ENCODE assay signal across 8 cellular contexts in the genomic region with DNA sequence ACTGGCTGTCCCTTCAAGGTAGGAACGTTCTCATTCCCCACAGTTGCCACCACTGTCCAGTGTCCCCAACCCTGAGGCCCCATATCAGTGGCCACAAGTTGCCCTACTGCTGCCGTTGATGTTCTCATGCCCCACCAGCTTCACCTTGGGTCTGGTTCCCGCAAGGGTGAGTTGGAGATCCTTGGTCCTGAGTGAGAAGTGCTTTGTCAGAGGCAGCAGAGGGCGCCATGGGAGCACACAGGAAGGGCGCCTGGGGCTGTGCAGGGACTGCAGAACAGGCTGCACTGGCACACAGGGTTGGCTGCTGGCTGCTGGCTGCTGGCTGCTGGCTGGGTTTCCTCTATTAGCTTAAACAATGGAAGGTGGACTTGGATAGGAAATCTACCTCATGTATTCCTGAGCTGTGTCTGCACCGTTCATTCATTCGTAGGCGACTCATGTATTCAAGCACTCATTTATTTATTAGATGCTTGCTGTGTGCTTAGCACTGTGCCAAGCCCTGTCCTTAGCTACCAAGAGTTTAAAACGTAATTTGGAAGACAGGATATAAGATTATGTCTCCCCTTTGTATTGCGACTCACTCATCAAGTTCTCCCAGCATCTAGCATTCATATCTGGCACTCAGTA. TPM values are rescaled to one million over a fixed set of nuclear protein-coding genes. Genes with fewer than 3 reads are reported as not detected.
DNase-seq lines count a peak whose midpoint lies in the region; ATAC-seq and TF ChIP-seq lines count a peak whose summit lies in the region.

No MANE protein-coding gene starts in this region.

- peaks cover 6% of the 10 kb centered on the region for H3K4me1 Mint-ChIP-seq in activated naive CD8-positive, alpha-beta T cell treated with anti-CD3 and anti-CD28 coated beads, Interleukin-2, amount 50 U/mL, for 24 hours

- H2AFZ ChIP-seq in OCI-LY3 (ENCODE audit: low read depth, low read length), result no peak overlapping the region
- no peak overlapping the region for H2AFZ ChIP-seq in hepatocyte

- H3K4me1 ChIP-seq in OCI-LY3 (ENCODE audit: low read length), result peaks cover 34% of the 10 kb centered on the region
- no peaks in the 10 kb centered on the region for H3K4me1 ChIP-seq in hepatocyte (ENCODE audit: insufficient read depth)

- peaks cover 13% of the 10 kb centered on the region for H3K27me3 Mint-ChIP-seq in activated naive CD8-positive, alpha-beta T cell treated with anti-CD3 and anti-CD28 coated beads, Interleukin-2, amount 50 U/mL, for 24 hours

- DNase-seq in GDM1 (lab: John Stamatoyannopoulos, UW), result peak; percentile 72
- DNase-seq in Jurkat, Clone E6-1 (ENCODE audit: low read depth, low spot score), result peak; percentile 35
- DNase-seq in activated naive CD8-positive, alpha-beta T cell treated with anti-CD3 and anti-CD28 coated beads, Interleukin-2, amount 50 U/mL, for 24 hours, result peak; percentile 48
- DNase-seq in hepatocyte (ENCODE audit: low spot score), result peak; percentile 76
- peak; percentile 10 for DNase-seq in stimulated activated CD8-positive, alpha-beta memory T cell treated with anti-CD3 and anti-CD28 coated beads, Interleukin-15, amount 100 ng/mL, for 24 hours (ENCODE audit: low read depth)
- DNase-seq in hippocampal formation (lab: John Stamatoyannopoulos, UW), result no peak
- DNase-seq in activated CD4-positive, CD25-positive, alpha-beta regulatory T cell treated with anti-CD3 and anti-CD28 coated beads, Interleukin-2, amount 50 U/mL, for 72 hours, result no peak

- no peaks in the 10 kb centered on the region for H3K9me3 ChIP-seq in OCI-LY3 (ENCODE audit: insufficient read depth, low read length)
- H3K9me3 ChIP-seq in hepatocyte (ENCODE audit: low read depth), result no peaks in the 10 kb centered on the region

- H3K79me2 ChIP-seq in OCI-LY3 (ENCODE audit: low read length), result no peaks in the 10 kb centered on the region
- no peaks in the 10 kb centered on the region for H3K79me2 ChIP-seq in hepatocyte

- no peak overlapping the region for H3K4me3 ChIP-seq in Jurkat, Clone E6-1 (ENCODE audit: low read length)
- no peak overlapping the region for H3K4me3 ChIP-seq in OCI-LY3 (ENCODE audit: low read length)
- H3K4me3 ChIP-seq in hepatocyte, result no peak overlapping the region

- H3K4me2 ChIP-seq in OCI-LY3 (ENCODE audit: low read length), result no peak overlapping the region
- H3K4me2 ChIP-seq in hepatocyte, result no peak overlapping the region

- TF ChIP-seq CTCF in OCI-LY3 (IDR thresholded peaks at IDR 0.05; ENCODE audit: low read depth, low read length) (peak; percentile 92), hepatocyte (IDR thresholded peaks at IDR 0.05; ENCODE audit: poor library complexity) (peak; percentile 48)

- H3K27ac ChIP-seq in OCI-LY3 (ENCODE audit: low read length) (no peak overlapping the region), hepatocyte (no peak overlapping the region)

- ATAC-seq in activated naive CD8-positive, alpha-beta T cell treated with anti-CD3 and anti-CD28 coated beads, Interleukin-2, amount 50 U/mL, for 24 hours, result peak; percentile 75

- 54% methylated on average over 10 of the region's 10 CpGs for WGBS in hepatocyte (ENCODE audit: low lambda C conversion rate, missing lambda C conversion rate)

- no peaks in the 10 kb centered on the region for H3K9me3 Mint-ChIP-seq in activated naive CD8-positive, alpha-beta T cell treated with anti-CD3 and anti-CD28 coated beads, Interleukin-2, amount 50 U/mL, for 24 hours

- H4K20me1 ChIP-seq in OCI-LY3 (ENCODE audit: insufficient read depth, low read length) (no peaks in the 10 kb centered on the region; the same call in 1 of the 2 replicates), hepatocyte (ENCODE audit: insufficient read depth, poor library complexity, severe bottlenecking) (no peaks in the 10 kb centered on the region)

- H3K27ac Mint-ChIP-seq in activated naive CD8-positive, alpha-beta T cell treated with anti-CD3 and anti-CD28 coated beads, Interleukin-2, amount 50 U/mL, for 24 hours, result no peak overlapping the region

- H3K9ac ChIP-seq in OCI-LY3 (ENCODE audit: low read length), result no peak overlapping the region

- H3K36me3 ChIP-seq in OCI-LY3 (replicated peaks; ENCODE audit: low read depth, low read length) (no peaks in the 10 kb centered on the region), hepatocyte (replicated peaks; ENCODE audit: insufficient read depth, low read depth) (no peaks in the 10 kb centered on the region)

- H3K27me3 ChIP-seq in OCI-LY3 (ENCODE audit: low read depth, low read length) (peaks cover 28% of the 10 kb centered on the region), hepatocyte (peaks cover 13% of the 10 kb centered on the region)

- no peaks in the 10 kb centered on the region for H3K36me3 Mint-ChIP-seq in activated naive CD8-positive, alpha-beta T cell treated with anti-CD3 and anti-CD28 coated beads, Interleukin-2, amount 50 U/mL, for 24 hours (ENCODE audit: low read depth)

- H3K9me2 ChIP-seq in hepatocyte (replicated peaks; ENCODE audit: insufficient read depth), result no peaks in the 10 kb centered on the region

- no peak overlapping the region for H3K4me3 Mint-ChIP-seq in activated naive CD8-positive, alpha-beta T cell treated with anti-CD3 and anti-CD28 coated beads, Interleukin-2, amount 50 U/mL, for 24 hours

RNA-seq across cellular contexts. Expression of gene S100A9, which starts 2.1 kb away (rescaled TPM):
- not detected for polyA plus RNA-seq in Jurkat, Clone E6-1 (2012; ENCODE audit: insufficient read depth, insufficient read length)
- 3.2 and 11.9 TPM in 2 replicates for total RNA-seq in hepatocyte
- polyA plus RNA-seq in hepatocyte, result 1.9 and 6.4 TPM in 2 replicates

RNA-seq across cellular contexts. Expression of gene PGLYRP4, which starts 6.9 kb away (rescaled TPM):
- polyA plus RNA-seq in Jurkat, Clone E6-1 (2012; ENCODE audit: insufficient read depth, insufficient read length), result 1.1 TPM
- total RNA-seq in hepatocyte, result not detected in 2 replicates
- polyA plus RNA-seq in hepatocyte, result not detected in 2 replicates

RNA-seq across cellular contexts. Expression of gene S100A12, which starts 19.9 kb away (rescaled TPM):
- not detected for polyA plus RNA-seq in Jurkat, Clone E6-1 (2012; ENCODE audit: insufficient read depth, insufficient read length)
- total RNA-seq in hepatocyte, result not detected in 2 replicates
- polyA plus RNA-seq in hepatocyte, result 1.1 TPM in 1 of 2 replicates, not detected in the other

RNA-seq across cellular contexts. Expression of gene S100A8, which starts 35.3 kb away (rescaled TPM):
- not detected for polyA plus RNA-seq in Jurkat, Clone E6-1 (2012; ENCODE audit: insufficient read depth, insufficient read length)
- total RNA-seq in hepatocyte, result 0.70 TPM in 1 of 2 replicates, not detected in the other
- polyA plus RNA-seq in hepatocyte, result 0.60 and 2.2 TPM in 2 replicates

RNA-seq across cellular contexts. Expression of gene PGLYRP3, which starts 42.8 kb away (rescaled TPM):
- not detected for polyA plus RNA-seq in Jurkat, Clone E6-1 (2012; ENCODE audit: insufficient read depth, insufficient read length)
- not detected in 2 replicates for total RNA-seq in hepatocyte
- not detected in 2 replicates for polyA plus RNA-seq in hepatocyte

Comparison
In these comparisons a context has a peak if more than half of its experiments do, and no peak if none do; other contexts are left out.
1. DNase-seq: peak in GDM1 (single experiment), Jurkat, Clone E6-1 (single experiment), activated naive CD8-positive, alpha-beta T cell treated with anti-CD3 and anti-CD28 coated beads, Interleukin-2, amount 50 U/mL, for 24 hours (single experiment), hepatocyte (single experiment) and stimulated activated CD8-positive, alpha-beta memory T cell treated with anti-CD3 and anti-CD28 coated beads, Interleukin-15, amount 100 ng/mL, for 24 hours (single experiment); none in hippocampal formation (0 of 2) and activated CD4-positive, CD25-positive, alpha-beta regulatory T cell treated with anti-CD3 and anti-CD28 coated beads, Interleukin-2, amount 50 U/mL, for 72 hours (single experiment).